In genomic region chr17:46032909-46033308, GRCh38 we compare ENCODE assay signal across 20 cellular contexts. TPM values are rescaled to one million over a fixed set of nuclear protein-coding genes. Genes with fewer than 3 reads are reported as not detected.
DNase-seq lines count a peak whose midpoint lies in the region; ATAC-seq and TF ChIP-seq lines count a peak whose summit lies in the region.
"Had no signal": no experiment of that assay in that cellular context is flagged by ENCODE, and none has a peak within 500 bp of the region (broad histone marks: within the 10 kb centered on the region; RNA-seq: fewer than 3 reads in every experiment).

No MANE protein-coding gene starts in this region.

- peak overlapping the region; percentile 82 to 92 for H3K27ac Mint-ChIP-seq in stimulated activated naive CD8-positive, alpha-beta T cell treated with anti-CD3 and anti-CD28 coated beads, Interleukin-15, amount 100 ng/mL, for 72 hours
- H3K27ac Mint-ChIP-seq in nephron progenitor cell = peak overlapping the region; percentile 68
- H3K27ac Mint-ChIP-seq: HFFc6 had no signal

- no peaks in the 10 kb centered on the region for H3K9me3 ChIP-seq in body of pancreas
- H3K9me3 ChIP-seq: BLaER1 treated with 17β-estradiol and CSF1 and Interleukin-3, amounts not matched to agents 10 nM and 100 nM had no signal

- no peak overlapping the region for H3K4me3 Mint-ChIP-seq in stimulated activated naive CD8-positive, alpha-beta T cell treated with anti-CD3 and anti-CD28 coated beads, Interleukin-15, amount 100 ng/mL, for 72 hours
- H3K4me3 Mint-ChIP-seq in nephron progenitor cell = no peak overlapping the region
- H3K4me3 Mint-ChIP-seq: HFFc6 had no signal

- H3K27ac ChIP-seq in body of pancreas = peak overlapping the region; percentile 23 to 84 (median 76)
- H3K27ac ChIP-seq: BLaER1 treated with 17β-estradiol and CSF1 and Interleukin-3, amounts not matched to agents 10 nM and 100 nM had no signal

- no peaks in the 10 kb centered on the region for H3K27me3 Mint-ChIP-seq in stimulated activated naive CD8-positive, alpha-beta T cell treated with anti-CD3 and anti-CD28 coated beads, Interleukin-15, amount 100 ng/mL, for 72 hours
- H3K27me3 Mint-ChIP-seq in nephron progenitor cell (ENCODE audit: low read depth, poor library complexity) = no peaks in the 10 kb centered on the region

- no peaks in the 10 kb centered on the region for H3K27me3 ChIP-seq in body of pancreas
- H3K27me3 ChIP-seq: BLaER1 treated with 17β-estradiol and CSF1 and Interleukin-3, amounts not matched to agents 10 nM and 100 nM had no signal

- ATAC-seq in stimulated activated naive CD8-positive, alpha-beta T cell treated with anti-CD3 and anti-CD28 coated beads, Interleukin-15, amount 100 ng/mL, for 72 hours = no peak
- no peak for ATAC-seq in stimulated activated naive CD8-positive, alpha-beta T cell treated with anti-CD3 and anti-CD28 coated beads, Interleukin-15, Interleukin-2, amounts not matched to agents 100 U/mL and 50 U/mL, for 24 hours
- ATAC-seq in body of pancreas (no peak), GM18909 (IDR thresholded peaks at IDR 0.05; ENCODE audit: poor library complexity, unreplicated experiment) (no peak)
- ATAC-seq in activated CD4-positive, CD25-positive, alpha-beta regulatory T cell treated with anti-CD3 and anti-CD28 coated beads, Interleukin-2, amount 50 U/mL, for 24 hours = no peak
- ATAC-seq: Right ventricle myocardium inferior had no signal

- H3K4me1 ChIP-seq in body of pancreas = peaks cover 75% of the 10 kb centered on the region

- peaks cover 44% of the 10 kb centered on the region for H3K4me1 Mint-ChIP-seq in stimulated activated naive CD8-positive, alpha-beta T cell treated with anti-CD3 and anti-CD28 coated beads, Interleukin-15, amount 100 ng/mL, for 72 hours
- no peaks in the 10 kb centered on the region for H3K4me1 Mint-ChIP-seq in nephron progenitor cell

- H3K9me3 Mint-ChIP-seq in stimulated activated naive CD8-positive, alpha-beta T cell treated with anti-CD3 and anti-CD28 coated beads, Interleukin-15, amount 100 ng/mL, for 72 hours = no peaks in the 10 kb centered on the region
- H3K9me3 Mint-ChIP-seq in nephron progenitor cell = no peaks in the 10 kb centered on the region
- H3K9me3 Mint-ChIP-seq: HFFc6 had no signal

- WGBS in body of pancreas, 2 donors = 91 to 96% methylated on average over 11 of the region's 11 CpGs

- TF ChIP-seq CTCF in body of pancreas (IDR thresholded peaks at IDR 0.05) (no peak), nephron progenitor cell (IDR thresholded peaks at IDR 0.05) (no peak)

- intact Hi-C loops in body of pancreas (cut with DNase I) = no loop called here
- intact Hi-C loops in head of caudate nucleus (cut with DNase I) = no loop called here

- DNase-seq in stimulated activated naive CD8-positive, alpha-beta T cell treated with anti-CD3 and anti-CD28 coated beads, Interleukin-15, amount 100 ng/mL, for 72 hours = no peak
- DNase-seq in stimulated activated naive CD8-positive, alpha-beta T cell treated with anti-CD3 and anti-CD28 coated beads, Interleukin-15, Interleukin-2, amounts not matched to agents 100 U/mL and 50 U/mL, for 24 hours = no peak
- DNase-seq in body of pancreas (no peak), nephron progenitor cell (no peak), head of caudate nucleus (no peak)
- DNase-seq in stimulated activated CD8-positive, alpha-beta memory T cell treated with anti-CD3 and anti-CD28 coated beads, Interleukin-4, amount 100 ng/mL, for 48 hours = no peak
- DNase-seq: DMS79, H7, HFFc6, KG1, NCI-H1105 treated with DMSO at 0.1 percent for 48 hours, NCI-H1694, NCI-H510A, NCI-H774 had no signal

- peaks cover 0 to 11% of the 10 kb centered on the region in 2 donors for H3K36me3 ChIP-seq in body of pancreas (replicated peaks in 1 of 2; ENCODE audit: insufficient read depth in 1 of 2, low read depth in 2 of 2)

- H3K4me3 ChIP-seq in body of pancreas = no peak overlapping the region
- H3K4me3 ChIP-seq: BLaER1 treated with 17β-estradiol and CSF1 and Interleukin-3, amounts not matched to agents 10 nM and 100 nM had no signal

- no peak for TF ChIP-seq POLR2A in body of pancreas (IDR thresholded peaks at IDR 0.05)

- H3K36me3 Mint-ChIP-seq in nephron progenitor cell (ENCODE audit: low read depth) = peaks cover 84% of the 10 kb centered on the region

RNA-seq across cellular contexts. Expression of gene STH, which starts 33.9 kb away (rescaled TPM):
- total RNA-seq in body of pancreas = not detected
- total RNA-seq: A673, H7, HFFc6, OCI-LY7, Right ventricle myocardium inferior had no signal
